12 cellular contexts compared by ENCODE assay signal in the genomic region with DNA sequence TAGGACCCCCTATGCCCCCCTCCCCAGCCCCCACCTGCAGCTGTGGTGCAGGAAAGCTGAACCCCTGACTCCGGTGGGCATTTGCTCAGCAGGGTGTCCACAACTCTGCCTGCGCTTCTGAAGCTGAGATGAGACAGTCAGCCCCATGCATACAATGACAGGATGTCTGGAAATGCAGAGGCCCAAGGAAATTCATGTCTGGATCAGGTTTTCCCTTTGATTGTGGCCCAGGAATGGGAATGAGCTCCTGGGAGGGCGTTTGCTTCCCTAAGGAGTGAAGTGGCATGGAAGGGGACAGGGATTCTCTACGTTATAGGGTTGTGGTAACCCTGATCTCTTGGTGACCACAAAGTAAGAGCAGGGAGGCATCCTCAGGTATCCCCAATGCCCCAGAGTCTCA. TPM values are rescaled to one million over a fixed set of nuclear protein-coding genes. Genes with fewer than 3 reads are reported as not detected.
"Had no signal": no experiment of that assay in that cellular context is flagged by ENCODE, and none has a peak within 500 bp of the region (broad histone marks: within the 10 kb centered on the region; RNA-seq: fewer than 3 reads in every experiment).

No MANE protein-coding gene starts in this region.

RNA-seq across cellular contexts. Expression of a gene that starts 22.2 kb away (rescaled TPM):
- total RNA-seq: activated CD8-positive, alpha-beta T cell treated with anti-CD3 and anti-CD28 coated beads for 36 hours; activated T-helper 1 cell treated with anti-CD3 and anti-CD28 coated beads, Interleukin-12 subunit alpha, Interleukin-12 subunit beta, Interleukin-2, Interleukin-4 antibody, amounts not matched to agents 30 ng/mL and 10 ng/mL and 1 ng/mL, durations not matched to agents 14 hours and 24 hours and 36 hours; ascending aorta; bronchial epithelial cell; chondrocyte; IMR-90; NCI-H460; Peyer's patch; Right ventricle myocardium superior; SJCRH30; T-helper 1 cell treated with Interleukin-12 subunit alpha and Interleukin-12 subunit beta and Interleukin-4 antibody, amounts not matched to agents 30 ng/mL and 1 ng/mL, for 36 hours had no signal
- polyA plus RNA-seq: IMR-90, SK-N-SH had no signal
